In genomic region chr5:179559280-179560252, GRCh38 we compare ENCODE assay signal across 8 cellular contexts. TPM values are rescaled to one million over a fixed set of nuclear protein-coding genes. Genes with fewer than 3 reads are reported as not detected.
A peak's percentile ranks its signal among the peaks of the same experiment; 100 is the strongest.
DNase-seq lines count a peak whose midpoint lies in the region; ATAC-seq, FAIRE-seq and TF ChIP-seq lines count a peak whose summit lies in the region.

No MANE protein-coding gene starts in this region.

- peaks cover 8% of the 10 kb centered on the region for H3K4me1 Mint-ChIP-seq in astrocyte (ENCODE audit: low read depth, unreplicated experiment)

- H3K36me3 ChIP-seq in astrocyte (ENCODE audit: insufficient read depth, low read length) (peaks cover 10% of the 10 kb centered on the region), psoas muscle (ENCODE audit: insufficient read depth in 1 of 2, low read depth in 1 of 2) (peaks cover 0 to 44% of the 10 kb centered on the region in 2 donors), urinary bladder (ENCODE audit: insufficient read depth) (peaks cover 5% of the 10 kb centered on the region)

- H3K79me2 ChIP-seq in astrocyte (ENCODE audit: insufficient read depth, low read length) = peaks cover 56% of the 10 kb centered on the region

- H3K27ac Mint-ChIP-seq in astrocyte (ENCODE audit: unreplicated experiment) = peak overlapping the region; percentile 96

- peak overlapping the region; percentile 93 for H3K4me3 Mint-ChIP-seq in astrocyte (ENCODE audit: unreplicated experiment)

- peak overlapping the region; percentile 85 for H3K9ac ChIP-seq in astrocyte (ENCODE audit: low read length)

- H3K4me2 ChIP-seq in astrocyte (ENCODE audit: low read length) = peak overlapping the region; percentile 95

- ATAC-seq in GM21723 (IDR thresholded peaks at IDR 0.05; ENCODE audit: unreplicated experiment) (peak; percentile 99), right cardiac atrium (peak; percentile 99 to 100), psoas muscle (peak; percentile 99 to 100 (median 99))

- H2AFZ ChIP-seq in astrocyte (ENCODE audit: low read depth, low read length) = peak overlapping the region; percentile 86

- peaks cover 5% of the 10 kb centered on the region for H4K20me1 ChIP-seq in astrocyte (ENCODE audit: insufficient read depth, low read length)

- peaks cover 8% of the 10 kb centered on the region for H3K36me3 Mint-ChIP-seq in astrocyte (ENCODE audit: low read depth, unreplicated experiment)

- H3K27me3 ChIP-seq in astrocyte (ENCODE audit: insufficient read depth, low read length) = no peaks in the 10 kb centered on the region
- H3K27me3 ChIP-seq in right cardiac atrium (ENCODE audit: control insufficient read depth, insufficient read depth) = no peaks in the 10 kb centered on the region
- no peaks in the 10 kb centered on the region for H3K27me3 ChIP-seq in psoas muscle (ENCODE audit: insufficient read depth in 3 of 3, low read length in 2 of 3)

- TF ChIP-seq CTCF in LNCaP clone FGC (IDR thresholded peaks at IDR 0.05; ENCODE audit: control insufficient read depth, extremely low read depth, insufficient read depth) (no peak), astrocyte (IDR thresholded peaks at IDR 0.05; ENCODE audit: insufficient read depth, low read depth, low read length) (no peak), psoas muscle (IDR thresholded peaks at IDR 0.05) (no peak)

- peaks cover 6% of the 10 kb centered on the region for H3K4me1 ChIP-seq in astrocyte (ENCODE audit: insufficient read depth, low read length)
- no peaks in the 10 kb centered on the region for H3K4me1 ChIP-seq in right cardiac atrium (ENCODE audit: control insufficient read depth, insufficient read depth, low read length)
- peaks cover 13% of the 10 kb centered on the region for H3K4me1 ChIP-seq in psoas muscle
- H3K4me1 ChIP-seq in urinary bladder (ENCODE audit: insufficient read depth) = no peaks in the 10 kb centered on the region

- DNase-seq in DMS153 treated with DMSO at 0.1 percent for 48 hours (lab: John Stamatoyannopoulos, UW; ENCODE audit: unreplicated experiment) = peak; percentile 82
- peak; percentile 98 for DNase-seq in LNCaP clone FGC (ENCODE audit: low read depth)
- peak; percentile 91 for DNase-seq in T follicular helper cell (ENCODE audit: low read depth)
- DNase-seq in astrocyte (ENCODE audit: low read depth) = peak; percentile 98
- DNase-seq in right cardiac atrium = peak; percentile 98 to 99 (median 98)
- DNase-seq in psoas muscle = peak; percentile 97 to 98

- H3K27me3 Mint-ChIP-seq in astrocyte (ENCODE audit: low read depth, unreplicated experiment) = no peaks in the 10 kb centered on the region

- H3K9me3 Mint-ChIP-seq in astrocyte (ENCODE audit: unreplicated experiment) = no peaks in the 10 kb centered on the region

- FAIRE-seq in astrocyte (lab: Jason Lieb, UNC) = no peak

- WGBS in right cardiac atrium = 4% methylated on average over 52 of the region's 52 CpGs
- WGBS in psoas muscle, 3 donors = 7 to 12% (median 12%) methylated on average over 46 to 52 of the region's 52 CpGs
- WGBS in urinary bladder = 5% methylated on average over 52 of the region's 52 CpGs

- H3K4me3 ChIP-seq in LNCaP clone FGC (ENCODE audit: low read depth, low read length) (peak overlapping the region; percentile 81), astrocyte (ENCODE audit: insufficient read depth, low read depth, low read length) (peak overlapping the region; percentile 79), right cardiac atrium (ENCODE audit: low read length) (peak overlapping the region; percentile 70), psoas muscle (peak overlapping the region; percentile 68), urinary bladder (ENCODE audit: low read depth, low read length) (peak overlapping the region; percentile 51)

- no peaks in the 10 kb centered on the region for H3K9me3 ChIP-seq in astrocyte (ENCODE audit: insufficient read depth, low read depth, low read length)
- no peaks in the 10 kb centered on the region for H3K9me3 ChIP-seq in right cardiac atrium (ENCODE audit: control insufficient read depth, low read length)
- no peaks in the 10 kb centered on the region for H3K9me3 ChIP-seq in psoas muscle

- H3K27ac ChIP-seq in astrocyte (ENCODE audit: low read depth, low read length) (peak overlapping the region; percentile 79), right cardiac atrium (ENCODE audit: low read length) (peak overlapping the region; percentile 86), psoas muscle (peak overlapping the region; percentile 77), urinary bladder (ENCODE audit: low read depth) (peak overlapping the region; percentile 72)

- intact Hi-C loops in right cardiac atrium (cut with DNase I) = no loop called here
- intact Hi-C loops in psoas muscle (cut with DNase I) = loop anchor here in 1 of 2 donors (10.0 kb wide), 1 partner anchor 515 kb away; the partner anchor contains the start of gene RNF130

RNA-seq across cellular contexts. Expression of gene RUFY1, which starts 9.2 kb away (rescaled TPM):
- total RNA-seq in astrocyte (26.3 and 34.1 TPM in 2 replicates), right cardiac atrium (10 to 100 TPM; 22.1 to 25.6 (median 24.3) TPM), psoas muscle (10 to 100 TPM; 17.9 to 26.3 (median 23.2) TPM), urinary bladder (38.0 TPM)
- polyA plus RNA-seq in right cardiac atrium (18.9 TPM), psoas muscle (10 to 100 TPM; 22.7 to 24.0 (median 22.8) TPM), urinary bladder (39.7 TPM)

Comparison
In these comparisons a context has a peak if more than half of its experiments do, and no peak if none do; other contexts are left out.
1. Peak in every context shown above with its lines: DNase-seq, ATAC-seq, H3K4me3 ChIP-seq and H3K27ac ChIP-seq.